ENCODE assay signal across 16 cellular contexts in genomic region chr2:57886196-57886786, GRCh38.
DNase-seq lines count a peak whose midpoint lies in the region; ATAC-seq, FAIRE-seq and TF ChIP-seq lines count a peak whose summit lies in the region.
"Had no signal": no experiment of that assay in that cellular context is flagged by ENCODE, and none has a peak within 500 bp of the region (broad histone marks: within the 10 kb centered on the region; RNA-seq: fewer than 3 reads in every experiment).

No MANE protein-coding gene starts in this region.

- BruUV-seq in GM12878 (replicated peaks; lab: Mats Ljungman, UMichigan): no TSS peak

- intact Hi-C loops in GM12878 (cut with micrococcal nuclease; ENCODE audit: unreplicated experiment): loop anchor here (5.0 kb wide), 1 partner anchor 461 kb away; no protein-coding TSS in a partner anchor

- H3K4me1 ChIP-seq in GM12878 (ENCODE audit: control insufficient read depth, insufficient read depth, low read length): peaks cover 53% of the 10 kb centered on the region
- H3K4me1 ChIP-seq: gastroesophageal sphincter, vagina had no signal

- POLR2A ChIA-PET in GM12878 (lab: Charles Lee): interaction anchor here (2.6 to 5.0 kb wide), 2 partner anchors 10 to 160 kb away, joined by 9 to 23 read pairs; partner anchors contain the start of gene VRK2

- TF ChIP-seq CTCF in GM12878 (IDR thresholded peaks at IDR 0.05 in 2 of 3, conservative IDR thresholded peaks at IDR 0.05 in 1 of 3; ENCODE audit: control insufficient read depth in 2 of 3, extremely low read depth in 1 of 3, insufficient read depth in 1 of 3, low read depth in 3 of 3, low read length in 3 of 3): no peak

- ATAC-seq in GM12878 (peak; percentile 10), HG02588 (IDR thresholded peaks at IDR 0.05; ENCODE audit: unreplicated experiment) (no peak), GM18511 (IDR thresholded peaks at IDR 0.05; ENCODE audit: unreplicated experiment) (no peak)
- ATAC-seq: activated CD4-positive, alpha-beta T cell treated with anti-CD3 and anti-CD28 coated beads for 36 hours; gastroesophageal sphincter; stimulated activated naive B cell treated with anti-CD40 and anti-IgM and Interleukin-4, amounts not matched to agents 10 μg/mL and 1 μg/mL and 100 μg/mL, for 72 hours had no signal

- H3K4me3 ChIP-seq in GM12878: peak overlapping the region; percentile 37; the same call in 1 of the 2 replicates
- H3K4me3 ChIP-seq: gastroesophageal sphincter, vagina had no signal

- peak; percentile 21 for DNase-seq in D341Med (ENCODE audit: low spot score)
- DNase-seq in NCI-H1417 (lab: John Stamatoyannopoulos, UW): peak; percentile 74 to 96 (median 87)
- peak; percentile 33 for DNase-seq in NCI-H510A (lab: John Stamatoyannopoulos, UW)
- no peak for DNase-seq in GM12878 (ENCODE audit: low read depth, low spot score)
- no peak for DNase-seq in epidermal melanocyte (ENCODE audit: insufficient read length, low spot score)
- DNase-seq in DMS79 (lab: John Stamatoyannopoulos, UW): no peak
- DNase-seq: activated CD4-positive, alpha-beta T cell treated with anti-CD3 and anti-CD28 coated beads for 36 hours; activated naive CD8-positive, alpha-beta T cell treated with anti-CD3 and anti-CD28 coated beads, Interleukin-2, amount 10 ng/mL, durations not matched to agents 7 days and 5 days; activated T-cell treated with anti-CD3 and anti-CD28 coated beads, Interleukin-2, amount 50 U/mL, for 1 hour; NCI-H226; stimulated activated naive B cell treated with anti-CD40 and anti-IgM and Interleukin-4, amounts not matched to agents 10 μg/mL and 1 μg/mL and 100 μg/mL, for 72 hours; T-helper 2 cell had no signal

- no peak for FAIRE-seq in GM12878 (lab: Jason Lieb, UNC)

- peak overlapping the region; percentile 55 for H3K27ac ChIP-seq in GM12878 (ENCODE audit: control insufficient read depth, insufficient read depth)
- H3K27ac ChIP-seq: gastroesophageal sphincter, vagina had no signal

- 93% methylated on average over 13 of the region's 13 CpGs for WGBS in GM12878 (ENCODE audit: insufficient coverage, insufficient replicate concordance, low lambda C conversion rate, missing lambda C conversion rate)

- H3K36me3 ChIP-seq in GM12878 (ENCODE audit: control insufficient read depth in 2 of 2, insufficient read depth in 2 of 2, low read length in 1 of 2): no peaks in the 10 kb centered on the region
- H3K36me3 ChIP-seq: gastroesophageal sphincter, vagina had no signal

- H3K79me2 ChIP-seq in GM12878 (ENCODE audit: control insufficient read depth, insufficient read depth, low read length): peaks cover 3% of the 10 kb centered on the region

- no peak for TF ChIP-seq RAD21 in GM12878 (IDR thresholded peaks at IDR 0.05; ENCODE audit: insufficient read depth, low read depth, low read length)

- no peak for TF ChIP-seq EP300 in GM12878 (IDR thresholded peaks at IDR 0.05; ENCODE audit: borderline replicate concordance in 1 of 2, control insufficient read depth in 1 of 2, low read depth in 2 of 2, low read length in 2 of 2)

- no peak for TF ChIP-seq POLR2A in GM12878 (IDR thresholded peaks at IDR 0.05; ENCODE audit: low read depth, low read length)

- RAD21 ChIA-PET in GM12878 (lab: Charles Lee; ENCODE audit: unreplicated experiment): interaction anchor here (1.0 to 9.6 kb wide), 8 partner anchors 8 to 160 kb away, joined by 3 to 74 read pairs (median 14); partner anchors contain the start of gene VRK2

- SMC1A ChIA-PET in GM12878 (lab: Charles Lee; ENCODE audit: uncharacterized antibody, unreplicated experiment): interaction anchor here (2.1 to 8.1 kb wide), 9 partner anchors 7 to 166 kb away, joined by 7 to 88 read pairs (median 16); no protein-coding TSS in a partner anchor

- H3K9me3 ChIP-seq in GM12878 (replicated peaks; ENCODE audit: control insufficient read depth, insufficient read depth, low read length): no peaks in the 10 kb centered on the region; the same call in 2 of the 3 replicates
- H3K9me3 ChIP-seq: gastroesophageal sphincter, vagina had no signal

- no peaks in the 10 kb centered on the region for H3K27me3 ChIP-seq in GM12878 (replicated peaks in 1 of 2; ENCODE audit: control insufficient read depth in 2 of 2, insufficient read depth in 2 of 2, low read length in 1 of 2)
- H3K27me3 ChIP-seq: gastroesophageal sphincter, vagina had no signal

- H2AFZ ChIP-seq in GM12878 (ENCODE audit: control insufficient read depth, low read depth, low read length): peak overlapping the region; percentile 47

- no peaks in the 10 kb centered on the region for H4K20me1 ChIP-seq in GM12878 (ENCODE audit: control insufficient read depth, insufficient read depth)

- peak overlapping the region; percentile 79 for H3K4me2 ChIP-seq in GM12878 (ENCODE audit: control insufficient read depth, insufficient read depth)

- in situ Hi-C loops in GM12878 (cut with MboI): no loop called here

- peak overlapping the region; percentile 7 for H3K9ac ChIP-seq in GM12878 (ENCODE audit: control insufficient read depth, insufficient read depth, low read length)

- CTCF ChIA-PET in GM12878 (lab: Yijun Ruan, JAX): interaction anchor here (1.0 to 5.4 kb wide), 8 partner anchors 8 to 562 kb away, joined by 3 to 39 read pairs (median 10); no protein-coding TSS in a partner anchor

TF ChIP-seq in GM12878, 131 proteins besides CTCF, POLR2A, EP300 and RAD21:
- TF ChIP-seq POU2F2 (IDR thresholded peaks at IDR 0.05; ENCODE audit: borderline replicate concordance, low read depth, low read length) (peak; percentile 62; the same call in 1 of the 3 replicates), SMC3 (IDR thresholded peaks at IDR 0.05; ENCODE audit: borderline replicate concordance, low read length) (no peak), BCL3 (IDR thresholded peaks at IDR 0.05; ENCODE audit: borderline replicate concordance, insufficient read depth, low read depth, low read length, poor library complexity, severe bottlenecking) (no peak), IKZF1 (conservative IDR thresholded peaks at IDR 0.05) (peak; percentile 43), NFXL1 (IDR thresholded peaks at IDR 0.05; ENCODE audit: borderline replicate concordance) (no peak), MTA2 (IDR thresholded peaks at IDR 0.05; ENCODE audit: low read depth) (peak; percentile 74; the same call in 1 of the 2 replicates), MEF2B (IDR thresholded peaks at IDR 0.05; ENCODE audit: partially characterized antibody, poor library complexity, severe bottlenecking) (no peak), BCL11A (IDR thresholded peaks at IDR 0.05; ENCODE audit: low read depth, low read length) (0 out of 2 replicates have a peak, but pooled peaks have one; percentile 14), TCF12 (IDR thresholded peaks at IDR 0.05; ENCODE audit: low read depth, low read length) (0 out of 2 replicates have a peak, but pooled peaks have one; percentile 21), DPF2 (IDR thresholded peaks at IDR 0.05) (peak; percentile 50; the same call in 1 of the 2 replicates), BHLHE40 (IDR thresholded peaks at IDR 0.05; ENCODE audit: borderline replicate concordance in 1 of 2, low read depth in 2 of 2, low read length in 1 of 2) (peak in 1 of 2 experiments; percentile 41; a peak in 1 of 4 replicates), BACH1 (IDR thresholded peaks at IDR 0.05; ENCODE audit: borderline replicate concordance) (0 out of 2 replicates have a peak, but pooled peaks have one; percentile 7), RUNX3 (IDR thresholded peaks at IDR 0.05; ENCODE audit: low read length) (peak; percentile 30; the same call in 1 of the 2 replicates), SPI1 (IDR thresholded peaks at IDR 0.05; ENCODE audit: borderline replicate concordance, insufficient read depth, low read depth, low read length) (0 out of 2 replicates have a peak, but pooled peaks have one; percentile 15), YY1 (IDR thresholded peaks at IDR 0.05; ENCODE audit: low read depth, low read length) (0 out of 2 replicates have a peak, but pooled peaks have one; percentile 19), MEF2A (IDR thresholded peaks at IDR 0.05; ENCODE audit: insufficient read depth, low read depth, low read length) (no peak), MLLT1 (IDR thresholded peaks at IDR 0.05) (0 out of 2 replicates have a peak, but pooled peaks have one; percentile 46)
- TF ChIP-seq, protein P1, sequence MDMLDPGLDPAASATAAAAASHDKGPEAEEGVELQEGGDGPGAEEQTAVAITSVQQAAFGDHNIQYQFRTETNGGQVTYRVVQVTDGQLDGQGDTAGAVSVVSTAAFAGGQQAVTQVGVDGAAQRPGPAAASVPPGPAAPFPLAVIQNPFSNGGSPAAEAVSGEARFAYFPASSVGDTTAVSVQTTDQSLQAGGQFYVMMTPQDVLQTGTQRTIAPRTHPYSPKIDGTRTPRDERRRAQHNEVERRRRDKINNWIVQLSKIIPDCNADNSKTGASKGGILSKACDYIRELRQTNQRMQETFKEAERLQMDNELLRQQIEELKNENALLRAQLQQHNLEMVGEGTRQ (IDR thresholded peaks at IDR 0.05; ENCODE audit: borderline replicate concordance, low read depth, low read length): no peak
TF ChIP-seq in GM12878: peak in this region for 12.

Comparison
In these comparisons a context has a peak if more than half of its experiments do, and no peak if none do; other contexts are left out.
1. DNase-seq: peak in D341Med (single experiment), NCI-H1417 (3 of 3) and NCI-H510A (single experiment); none in GM12878 (single experiment), epidermal melanocyte (single experiment) and DMS79 (single experiment).